ENCODE assay signal across 14 cellular contexts in the genomic region with DNA sequence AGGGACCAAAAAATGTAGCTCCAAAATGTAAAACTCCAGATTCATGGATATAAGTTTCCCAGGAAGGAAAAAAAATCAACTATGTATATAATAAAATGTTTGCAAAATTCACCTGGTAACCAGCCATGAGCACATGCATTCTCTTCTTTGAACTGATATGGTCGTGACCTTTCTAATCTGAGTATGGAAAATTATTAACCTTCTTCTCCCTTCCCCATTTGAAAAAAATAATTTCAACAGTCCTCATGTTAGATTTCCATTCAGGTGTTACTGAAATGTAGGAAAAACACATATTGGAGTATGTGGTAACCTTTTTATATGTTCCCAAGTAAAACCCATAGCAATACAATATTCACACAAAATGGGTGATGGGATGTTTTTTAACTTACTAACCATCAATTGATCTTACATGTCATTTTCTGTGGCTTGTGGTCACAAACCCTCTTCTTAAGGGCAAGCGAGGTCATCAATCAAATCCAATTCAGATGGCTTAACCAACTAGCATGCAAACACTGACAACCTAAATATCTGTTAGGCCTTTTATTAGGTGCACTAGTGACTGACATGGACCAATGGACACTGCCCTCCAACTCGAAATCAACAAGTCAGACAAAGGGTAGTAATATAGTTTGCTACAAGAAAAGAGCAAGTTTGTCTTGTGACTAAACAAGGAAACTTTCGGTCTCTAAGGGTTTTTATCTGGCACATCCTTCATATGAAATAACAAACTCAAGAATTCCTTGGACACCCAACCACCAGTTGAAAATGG.
A peak's percentile ranks its signal among the peaks of the same experiment; 100 is the strongest.
DNase-seq lines count a peak whose midpoint lies in the region; ATAC-seq, FAIRE-seq and TF ChIP-seq lines count a peak whose summit lies in the region.
"Had no signal": no experiment of that assay in that cellular context is flagged by ENCODE, and none has a peak within 500 bp of the region (broad histone marks: within the 10 kb centered on the region; RNA-seq: fewer than 3 reads in every experiment).

No MANE protein-coding gene starts in this region.

- H3K4me1 Mint-ChIP-seq in activated CD4-positive, alpha-beta T cell treated with anti-CD3 and anti-CD28 coated beads, Interleukin-2, amount 10 ng/mL, durations not matched to agents 7 days and 5 days, result peaks cover 64% of the 10 kb centered on the region

- CTCF ChIA-PET in activated CD4-positive, alpha-beta T cell treated with anti-CD3 and anti-CD28 coated beads, Interleukin-2, amount 10 ng/mL, durations not matched to agents 7 days and 5 days (lab: Charles Lee), result interaction anchor here (0.6 kb wide), 1 partner anchor 50 kb away, joined by 3 read pairs; no protein-coding TSS in a partner anchor

- in situ Hi-C loops in astrocyte of the spinal cord (cut with HindIII; ENCODE audit: low sequenced_read_pairs), result no loop called here

- peaks cover 37% of the 10 kb centered on the region for H3K36me3 Mint-ChIP-seq in activated CD4-positive, alpha-beta T cell treated with anti-CD3 and anti-CD28 coated beads, Interleukin-2, amount 10 ng/mL, durations not matched to agents 7 days and 5 days (ENCODE audit: low read depth)

- H3K27ac Mint-ChIP-seq in activated CD4-positive, alpha-beta T cell treated with anti-CD3 and anti-CD28 coated beads, Interleukin-2, amount 10 ng/mL, durations not matched to agents 7 days and 5 days, result no peak overlapping the region

- TF ChIP-seq CTCF in astrocyte of the spinal cord (IDR thresholded peaks at IDR 0.05; ENCODE audit: low read depth, low read length), result no peak

- ATAC-seq in HG02642 (IDR thresholded peaks at IDR 0.05; ENCODE audit: poor library complexity, unreplicated experiment) (no peak), HG03025 (IDR thresholded peaks at IDR 0.05; ENCODE audit: low FRiP score, unreplicated experiment) (no peak)

- WGBS in small intestine, 3 donors, result 63 to 74% (median 68%) methylated on average over 4 of the region's 4 CpGs

- H3K4me3 ChIP-seq in astrocyte of the spinal cord (ENCODE audit: low read depth, low read length) (no peak overlapping the region), small intestine (ENCODE audit: low read depth in 1 of 2, low read length in 2 of 2) (no peak overlapping the region)

- no peaks in the 10 kb centered on the region for H3K9me3 ChIP-seq in small intestine (ENCODE audit: control insufficient read depth, low read depth)
- H3K9me3 ChIP-seq: neutrophil had no signal

- POLR2A ChIA-PET in activated CD4-positive, alpha-beta T cell treated with anti-CD3 and anti-CD28 coated beads, Interleukin-2, amount 10 ng/mL, durations not matched to agents 7 days and 5 days (lab: Charles Lee), result no interaction called here

- H3K27me3 Mint-ChIP-seq in activated CD4-positive, alpha-beta T cell treated with anti-CD3 and anti-CD28 coated beads, Interleukin-2, amount 10 ng/mL, durations not matched to agents 7 days and 5 days, result no peaks in the 10 kb centered on the region

- no peak overlapping the region for H3K27ac ChIP-seq in small intestine (ENCODE audit: low read depth in 1 of 2, low read length in 1 of 2)
- H3K27ac ChIP-seq: neutrophil had no signal

- peaks cover 0 to 3% of the 10 kb centered on the region in 2 donors for H3K36me3 ChIP-seq in small intestine (ENCODE audit: control insufficient read depth in 2 of 2, insufficient read depth in 2 of 2, low read length in 2 of 2)
- H3K36me3 ChIP-seq: neutrophil had no signal

- H3K9me3 Mint-ChIP-seq in activated CD4-positive, alpha-beta T cell treated with anti-CD3 and anti-CD28 coated beads, Interleukin-2, amount 10 ng/mL, durations not matched to agents 7 days and 5 days, result peaks cover 2% of the 10 kb centered on the region

- no peak for FAIRE-seq in HTR-8/SVneo (lab: Jason Lieb, UNC)
- FAIRE-seq in small intestine (lab: Jason Lieb, UNC), result peak; percentile 23
- FAIRE-seq: endometrium, urothelium cell line had no signal

- no peak overlapping the region for H3K4me3 Mint-ChIP-seq in activated CD4-positive, alpha-beta T cell treated with anti-CD3 and anti-CD28 coated beads, Interleukin-2, amount 10 ng/mL, durations not matched to agents 7 days and 5 days

- peak; percentile 37 for DNase-seq in activated CD4-positive, alpha-beta T cell treated with anti-CD3 and anti-CD28 coated beads, Interleukin-2, amount 10 ng/mL, durations not matched to agents 7 days and 5 days
- DNase-seq in activated CD4-positive, alpha-beta T cell treated with anti-CD3 and anti-CD28 coated beads, Interleukin-2, amount 50 U/mL, for 4 hours, result no peak
- DNase-seq in HTR-8/SVneo (ENCODE audit: insufficient read length, low spot score), result peak; percentile 5
- DNase-seq in astrocyte of the spinal cord (ENCODE audit: low read depth, low spot score), result peak; percentile 78
- peak; percentile 44 for DNase-seq in small intestine
- DNase-seq in stimulated activated CD8-positive, alpha-beta memory T cell treated with anti-CD3 and anti-CD28 coated beads, Interleukin-4, amount 100 ng/mL, for 48 hours, result no peak
- DNase-seq: activated effector memory CD4-positive, alpha-beta T cell treated with anti-CD3 and anti-CD28 coated beads, Interleukin-2, amount 50 U/mL, for 16 hours; KBM-7; NCI-H524 treated with DMSO at 0.1 percent for 48 hours had no signal

- H3K4me1 ChIP-seq in small intestine (ENCODE audit: control insufficient read depth in 2 of 2, insufficient read depth in 1 of 2, low read depth in 1 of 2, low read length in 1 of 2), result peaks cover 5% of the 10 kb centered on the region in 2 donors

- H3K27me3 ChIP-seq in small intestine (ENCODE audit: control insufficient read depth in 2 of 2, insufficient read depth in 2 of 2, low read length in 2 of 2), result no peaks in the 10 kb centered on the region
- H3K27me3 ChIP-seq: neutrophil had no signal

Comparison
In these comparisons a context has a peak if more than half of its experiments do, and no peak if none do; other contexts are left out.
1. DNase-seq: peak in activated CD4-positive, alpha-beta T cell treated with anti-CD3 and anti-CD28 coated beads, Interleukin-2, amount 10 ng/mL, durations not matched to agents 7 days and 5 days (single experiment), HTR-8/SVneo (single experiment), astrocyte of the spinal cord (single experiment) and small intestine (single experiment); none in activated CD4-positive, alpha-beta T cell treated with anti-CD3 and anti-CD28 coated beads, Interleukin-2, amount 50 U/mL, for 4 hours (0 of 2) and stimulated activated CD8-positive, alpha-beta memory T cell treated with anti-CD3 and anti-CD28 coated beads, Interleukin-4, amount 100 ng/mL, for 48 hours (single experiment).